26 cellular contexts compared by ENCODE assay signal in the genomic region with DNA sequence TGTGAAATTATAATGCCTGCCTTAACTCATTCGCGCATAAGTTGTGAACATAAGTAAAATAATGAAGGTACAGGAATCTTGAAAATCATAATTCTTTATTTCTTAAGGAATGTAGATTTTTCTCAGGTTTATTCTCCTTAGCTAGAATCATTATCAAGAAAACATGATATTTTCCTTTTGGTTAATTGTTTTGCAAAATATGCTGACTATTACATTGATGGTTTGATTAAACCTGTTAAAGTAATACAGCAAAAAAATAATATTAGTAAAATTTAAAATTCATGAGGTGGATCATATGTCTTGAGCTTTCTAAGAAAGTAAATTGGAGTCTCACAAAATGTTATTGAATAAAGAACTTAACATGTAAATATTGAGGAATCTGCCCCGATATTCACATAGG.
"Had no signal": no experiment of that assay in that cellular context is flagged by ENCODE, and none has a peak within 500 bp of the region (broad histone marks: within the 10 kb centered on the region; RNA-seq: fewer than 3 reads in every experiment).

No MANE protein-coding gene starts in this region.

- H3K36me3 ChIP-seq: esophagus squamous epithelium, gastrocnemius medialis, heart right ventricle, left lung, lower lobe of right lung had no signal

- ATAC-seq: esophagus mucosa, gastrocnemius medialis, heart right ventricle, left cardiac atrium, left lung, left ventricle myocardium superior, lower lobe of right lung, mucosa of descending colon had no signal

- H3K9me3 ChIP-seq: esophagus squamous epithelium, gastrocnemius medialis, heart right ventricle, left lung, lower lobe of right lung, mucosa of descending colon had no signal

- H3K27me3 ChIP-seq: dorsolateral prefrontal cortex, esophagus squamous epithelium, gastrocnemius medialis, heart right ventricle, left lung had no signal

- FAIRE-seq: endothelial cell of umbilical vein, islet of Langerhans, keratinocyte had no signal

- H3K4me3 ChIP-seq: coronary artery, dorsolateral prefrontal cortex, esophagus squamous epithelium, gastrocnemius medialis, heart right ventricle, left lung, lower lobe of right lung, mucosa of descending colon had no signal

- H3K27ac ChIP-seq: coronary artery, dorsolateral prefrontal cortex, epithelial cell of prostate, esophagus squamous epithelium, gastrocnemius medialis, heart right ventricle, left lung, lower lobe of right lung had no signal

- DNase-seq: dermis blood vessel endothelial cell; dorsolateral prefrontal cortex; effector CD4-positive, alpha-beta T cell; effector memory CD4-positive, alpha-beta T cell; erythroblast; esophagus squamous epithelium; foreskin fibroblast; foreskin melanocyte; gastrocnemius medialis; glutamatergic neuron; head of caudate nucleus; heart right ventricle; hippocampal formation; left cardiac atrium; left lung; left ventricle myocardium superior; lower lobe of right lung; mesenchymal stem cell; mucosa of descending colon; naive B cell had no signal

- H3K4me1 ChIP-seq: esophagus squamous epithelium, gastrocnemius medialis, heart right ventricle, left lung, lower lobe of right lung had no signal
